8 cellular contexts compared by ENCODE assay signal in the genomic region with DNA sequence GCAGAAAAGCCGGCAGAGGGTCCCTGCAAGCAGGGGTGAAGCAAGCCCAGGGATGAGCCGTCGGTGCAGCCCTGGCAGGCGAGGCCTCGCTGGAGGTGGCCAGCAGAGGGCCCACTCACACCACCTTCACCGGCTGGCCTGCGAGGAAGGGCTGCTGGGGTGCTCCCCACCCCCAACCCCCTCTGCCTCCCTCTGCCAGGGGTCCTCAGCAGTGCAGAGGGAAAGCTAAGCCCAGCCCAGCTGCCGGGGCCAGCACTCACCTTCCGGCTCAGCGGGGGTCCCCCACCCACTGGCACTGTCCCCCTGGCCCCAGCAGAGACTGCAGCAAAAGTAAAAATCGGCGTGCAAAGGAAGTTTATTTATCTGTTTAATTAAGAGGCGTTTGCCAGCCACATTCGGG.
DNase-seq lines count a peak whose midpoint lies in the region; ATAC-seq and TF ChIP-seq lines count a peak whose summit lies in the region.

No MANE protein-coding gene starts in this region.

- H3K36me3 ChIP-seq in lung (ENCODE audit: control insufficient read depth in 2 of 2, insufficient read depth in 2 of 2, low read length in 2 of 2) = no peaks in the 10 kb centered on the region

- in situ Hi-C loops in KBM-7 (cut with MboI; ENCODE audit: low pct_unique_long_range_greater_than_20kb, low sequenced_read_pairs) = no loop called here

- peaks cover 18% of the 10 kb centered on the region for H3K27me3 ChIP-seq in lung (ENCODE audit: control insufficient read depth, insufficient read depth)

- TF ChIP-seq CTCF in lung (IDR thresholded peaks at IDR 0.05; ENCODE audit: control extremely low read depth, extremely low read depth) = peak; percentile 5

- ATAC-seq in lung (ENCODE audit: insufficient read depth, low FRiP score) (no peak), GM21825 (IDR thresholded peaks at IDR 0.05; ENCODE audit: unreplicated experiment) (no peak), HG03135 (IDR thresholded peaks at IDR 0.05; ENCODE audit: unreplicated experiment) (no peak), GM19397 (IDR thresholded peaks at IDR 0.05; ENCODE audit: unreplicated experiment) (no peak)

- no peak overlapping the region for H3K4me3 ChIP-seq in lung

- H3K27ac ChIP-seq in lung (ENCODE audit: low read depth in 1 of 2, low read length in 1 of 2) = no peak overlapping the region

- H3K9me3 ChIP-seq in lung (ENCODE audit: control insufficient read depth in 2 of 2, insufficient read depth in 1 of 2, low read length in 1 of 2) = peaks cover 0 to 5% of the 10 kb centered on the region in 2 donors

- WGBS in lung, 2 donors = 8 to 14% methylated on average over 14 of the region's 14 CpGs

- DNase-seq in ELF-1 (ENCODE audit: low read depth, low spot score) = peak; percentile 54
- peak; percentile 27 for DNase-seq in KBM-7
- peak; percentile 27 for DNase-seq in astrocyte of the hippocampus (ENCODE audit: low read depth, low spot score)
- DNase-seq in lung (ENCODE audit: low spot score) = no peak
- DNase-seq in foreskin melanocyte = no peak

- peaks cover 0 to 3% of the 10 kb centered on the region in 2 donors for H3K4me1 ChIP-seq in lung (ENCODE audit: control insufficient read depth in 2 of 2, insufficient read depth in 2 of 2, low read length in 2 of 2)

Comparison
In these comparisons a context has a peak if more than half of its experiments do, and no peak if none do; other contexts are left out.
1. DNase-seq: peak in ELF-1 (single experiment), KBM-7 (single experiment) and astrocyte of the hippocampus (single experiment); none in lung (single experiment) and foreskin melanocyte (single experiment).